Comparison of ENCODE assay signal across 8 cellular contexts in the genomic region with DNA sequence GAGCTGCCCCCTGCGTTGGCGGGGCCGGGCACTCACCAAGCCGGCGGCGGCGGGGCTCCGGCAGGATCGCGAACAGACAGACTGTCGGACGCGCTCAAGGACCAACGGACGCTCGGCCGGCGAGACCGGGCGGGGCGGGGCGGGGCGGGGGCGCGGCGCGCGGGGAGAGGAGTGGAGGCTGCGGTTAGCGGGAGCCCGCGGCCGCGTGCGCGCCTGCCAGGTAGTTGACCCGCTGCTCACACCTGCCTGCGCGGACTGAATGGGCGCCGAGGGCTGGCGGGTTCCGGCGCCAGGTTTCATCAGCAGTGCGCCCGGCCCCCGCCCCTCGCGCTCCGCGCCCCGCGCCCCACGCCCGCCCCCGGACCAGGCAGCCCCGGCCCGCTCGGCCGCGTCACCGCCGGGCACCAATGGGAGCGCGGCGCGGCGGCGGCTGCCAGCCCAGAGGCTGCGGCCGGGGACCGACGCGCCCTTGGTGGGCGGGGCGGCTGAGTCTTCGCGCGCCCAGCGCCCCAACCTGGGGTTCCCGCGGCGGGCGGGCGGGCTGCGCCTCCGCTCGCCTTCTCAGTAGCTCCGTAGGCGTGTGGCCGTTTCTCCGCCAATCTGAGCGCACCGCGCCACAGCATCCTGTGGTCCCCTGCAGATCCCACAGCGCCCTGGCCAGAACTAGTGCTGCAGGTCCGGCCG. TPM values are rescaled to one million over a fixed set of nuclear protein-coding genes. Genes with fewer than 3 reads are reported as not detected.
DNase-seq lines count a peak whose midpoint lies in the region; ATAC-seq and TF ChIP-seq lines count a peak whose summit lies in the region.

A gene (minus strand): TSS at position 309 of the 684 bp plus-strand sequence. CDS start 59,500 bp downstream, outside the sequence.

- no peaks in the 10 kb centered on the region for H3K9me3 Mint-ChIP-seq in activated CD8-positive, alpha-beta memory T cell treated with anti-CD3 and anti-CD28 coated beads, Interleukin-2, amount 10 ng/mL, durations not matched to agents 7 days and 5 days (ENCODE audit: low read depth)

- in situ Hi-C loops in endometrial microvascular endothelial cells (cut with HindIII; ENCODE audit: inconsistent ontology term, low pct_unique_long_range_greater_than_20kb, low sequenced_read_pairs): no loop called here

- peak within 1 kb of the TSS; percentile 96 for H3K27ac ChIP-seq in HL-60 (replicated peaks)

- TF ChIP-seq CTCF in HL-60 (IDR thresholded peaks at IDR 0.05; ENCODE audit: insufficient read depth, low read length): no peak

- CTCF ChIA-PET in activated CD8-positive, alpha-beta memory T cell treated with anti-CD3 and anti-CD28 coated beads, Interleukin-2, amount 10 ng/mL, durations not matched to agents 7 days and 5 days (lab: Charles Lee): interaction anchor here (0.9 to 2.6 kb wide), 3 partner anchors 15 to 520 kb away, joined by 4 to 6 read pairs (median 4); no protein-coding TSS in a partner anchor

- ATAC-seq in GM19467 (IDR thresholded peaks at IDR 0.05; ENCODE audit: unreplicated experiment): peak; percentile 83
- ATAC-seq in activated CD8-positive, alpha-beta memory T cell treated with anti-CD3 and anti-CD28 coated beads, Interleukin-2, amount 10 ng/mL, durations not matched to agents 7 days and 5 days: peak; percentile 89

- no peaks in the 10 kb centered on the region for H3K27me3 Mint-ChIP-seq in activated CD8-positive, alpha-beta memory T cell treated with anti-CD3 and anti-CD28 coated beads, Interleukin-2, amount 10 ng/mL, durations not matched to agents 7 days and 5 days

- H3K4me1 Mint-ChIP-seq in activated CD8-positive, alpha-beta memory T cell treated with anti-CD3 and anti-CD28 coated beads, Interleukin-2, amount 10 ng/mL, durations not matched to agents 7 days and 5 days: peaks cover 43% of the 10 kb centered on the region

- H3K4me3 ChIP-seq in HL-60 (replicated peaks; ENCODE audit: insufficient read depth, low read length): peak within 1 kb of the TSS; percentile 86

- H3K36me3 Mint-ChIP-seq in activated CD8-positive, alpha-beta memory T cell treated with anti-CD3 and anti-CD28 coated beads, Interleukin-2, amount 10 ng/mL, durations not matched to agents 7 days and 5 days: peaks cover 8% of the 10 kb centered on the region

- H3K4me3 Mint-ChIP-seq in activated CD8-positive, alpha-beta memory T cell treated with anti-CD3 and anti-CD28 coated beads, Interleukin-2, amount 10 ng/mL, durations not matched to agents 7 days and 5 days: peak within 1 kb of the TSS; percentile 87

- peak within 1 kb of the TSS; percentile 94 for H3K27ac Mint-ChIP-seq in activated CD8-positive, alpha-beta memory T cell treated with anti-CD3 and anti-CD28 coated beads, Interleukin-2, amount 10 ng/mL, durations not matched to agents 7 days and 5 days

- DNase-seq in COLO829 (ENCODE audit: low spot score) (peak; percentile 47), HL-60 (ENCODE audit: low read depth in 1 of 2, low spot score in 1 of 2) (peak; percentile 63 to 88), NOMO-1 treated with DMSO at 0.1 percent for 48 hours (lab: John Stamatoyannopoulos, UW; ENCODE audit: unreplicated experiment) (peak; percentile 92), mesenteric fat pad (ENCODE audit: low spot score) (peak; percentile 93)
- peak; percentile 89 for DNase-seq in activated CD8-positive, alpha-beta memory T cell treated with anti-CD3 and anti-CD28 coated beads, Interleukin-2, amount 10 ng/mL, durations not matched to agents 7 days and 5 days
- DNase-seq in stimulated activated CD8-positive, alpha-beta memory T cell treated with anti-CD3 and anti-CD28 coated beads, Interleukin-15, amount 100 ng/mL, for 24 hours (ENCODE audit: low read depth): peak; percentile 74

- no peaks in the 10 kb centered on the region for H3K27me3 ChIP-seq in HL-60 (ENCODE audit: insufficient read depth, poor library complexity, severe bottlenecking)

RNA-seq across cellular contexts. Expression of the gene that starts here (rescaled TPM):
- total RNA-seq in activated CD8-positive, alpha-beta memory T cell treated with anti-CD3 and anti-CD28 coated beads, Interleukin-2, amount 10 ng/mL, durations not matched to agents 7 days and 5 days: 100 to 1,000 TPM; 101 to 105 TPM
- total RNA-seq in endometrial microvascular endothelial cells (ENCODE audit: inconsistent ontology term) (31.6 TPM), mesenteric fat pad (31.9 TPM)

Comparison
In these comparisons a context has a peak if more than half of its experiments do, and no peak if none do; other contexts are left out.
1. Peak in every context shown above with its lines: DNase-seq, ATAC-seq, H3K4me3 ChIP-seq and H3K27ac ChIP-seq.